ENCODE assay signal across 9 cellular contexts in genomic region chr7:30741289-30741688, GRCh38. TPM values are rescaled to one million over a fixed set of nuclear protein-coding genes. Genes with fewer than 3 reads are reported as not detected.
"Had no signal": no experiment of that assay in that cellular context is flagged by ENCODE, and none has a peak within 500 bp of the region (broad histone marks: within the 10 kb centered on the region; RNA-seq: fewer than 3 reads in every experiment).

No MANE protein-coding gene starts in this region.

- H3K27ac Mint-ChIP-seq: GM23338, H9 had no signal

- H3K9me3 Mint-ChIP-seq: GM23338, H9 had no signal

- H3K4me3 ChIP-seq: GM23338, K562 had no signal

- FAIRE-seq: H1, H54, HTR-8/SVneo had no signal

- H3K4me1 Mint-ChIP-seq: GM23338 had no signal

- H3K4me3 Mint-ChIP-seq: GM23338, H9 had no signal

- DNase-seq: H9, HCEC 1CT, IMR-90 had no signal

RNA-seq across cellular contexts. Expression of gene INMT, which starts 10.6 kb away (rescaled TPM):
- total RNA-seq: HT-29 had no signal
- polyA plus RNA-seq: K562 had no signal

RNA-seq across cellular contexts. Expression of gene CRHR2, which starts 59.0 kb away (rescaled TPM):
- total RNA-seq: HT-29, IMR-90, K562 had no signal
- polyA plus RNA-seq: IMR-90, K562 had no signal
